Comparison of ENCODE assay signal across 1 cellular context in the genomic region with DNA sequence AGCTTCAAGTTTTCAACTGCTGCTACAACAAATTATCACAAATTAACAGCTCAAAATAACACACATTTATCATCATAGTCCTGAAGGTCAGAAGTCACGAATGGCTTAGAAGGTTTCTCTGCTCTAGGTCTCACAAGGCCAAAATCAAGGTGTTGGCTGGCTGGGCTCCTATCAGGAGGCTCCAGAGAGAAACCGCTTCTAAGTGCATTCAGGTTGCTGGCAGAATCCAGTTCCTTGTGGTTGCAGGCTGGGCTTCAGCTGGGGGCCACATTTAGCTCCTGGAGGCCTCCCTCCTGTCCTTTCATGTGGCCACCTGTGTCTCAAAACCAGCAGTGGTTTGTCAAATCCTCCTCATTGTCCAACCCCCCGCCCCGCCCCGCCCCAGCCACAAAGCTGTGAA.
A peak's percentile ranks its signal among the peaks of the same experiment; 100 is the strongest.
TF ChIP-seq lines count a peak whose summit lies in the region.

No MANE protein-coding gene starts in this region.

TF ChIP-seq in K562, 482 proteins besides CTCF, POLR2A, EP300 and RAD21:
- TF ChIP-seq, protein P1, sequence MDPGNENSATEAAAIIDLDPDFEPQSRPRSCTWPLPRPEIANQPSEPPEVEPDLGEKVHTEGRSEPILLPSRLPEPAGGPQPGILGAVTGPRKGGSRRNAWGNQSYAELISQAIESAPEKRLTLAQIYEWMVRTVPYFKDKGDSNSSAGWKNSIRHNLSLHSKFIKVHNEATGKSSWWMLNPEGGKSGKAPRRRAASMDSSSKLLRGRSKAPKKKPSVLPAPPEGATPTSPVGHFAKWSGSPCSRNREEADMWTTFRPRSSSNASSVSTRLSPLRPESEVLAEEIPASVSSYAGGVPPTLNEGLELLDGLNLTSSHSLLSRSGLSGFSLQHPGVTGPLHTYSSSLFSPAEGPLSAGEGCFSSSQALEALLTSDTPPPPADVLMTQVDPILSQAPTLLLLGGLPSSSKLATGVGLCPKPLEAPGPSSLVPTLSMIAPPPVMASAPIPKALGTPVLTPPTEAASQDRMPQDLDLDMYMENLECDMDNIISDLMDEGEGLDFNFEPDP (CRISPR knock-in tag; IDR thresholded peaks at IDR 0.05) = no peak
- TF ChIP-seq, protein P2, sequence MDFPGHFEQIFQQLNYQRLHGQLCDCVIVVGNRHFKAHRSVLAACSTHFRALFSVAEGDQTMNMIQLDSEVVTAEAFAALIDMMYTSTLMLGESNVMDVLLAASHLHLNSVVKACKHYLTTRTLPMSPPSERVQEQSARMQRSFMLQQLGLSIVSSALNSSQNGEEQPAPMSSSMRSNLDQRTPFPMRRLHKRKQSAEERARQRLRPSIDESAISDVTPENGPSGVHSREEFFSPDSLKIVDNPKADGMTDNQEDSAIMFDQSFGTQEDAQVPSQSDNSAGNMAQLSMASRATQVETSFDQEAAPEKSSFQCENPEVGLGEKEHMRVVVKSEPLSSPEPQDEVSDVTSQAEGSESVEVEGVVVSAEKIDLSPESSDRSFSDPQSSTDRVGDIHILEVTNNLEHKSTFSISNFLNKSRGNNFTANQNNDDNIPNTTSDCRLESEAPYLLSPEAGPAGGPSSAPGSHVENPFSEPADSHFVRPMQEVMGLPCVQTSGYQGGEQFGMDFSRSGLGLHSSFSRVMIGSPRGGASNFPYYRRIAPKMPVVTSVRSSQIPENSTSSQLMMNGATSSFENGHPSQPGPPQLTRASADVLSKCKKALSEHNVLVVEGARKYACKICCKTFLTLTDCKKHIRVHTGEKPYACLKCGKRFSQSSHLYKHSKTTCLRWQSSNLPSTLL (IDR thresholded peaks at IDR 0.05) = no peak
- TF ChIP-seq TCF3 (CRISPR knock-in tag; IDR thresholded peaks at IDR 0.05) (peak; percentile 69), SPI1 (IDR thresholded peaks at IDR 0.05; ENCODE audit: borderline replicate concordance, low read depth, low read length) (no peak), KDM1A (IDR thresholded peaks at IDR 0.05) (0 out of 4 replicates have a peak, but pooled peaks of 1 of the 2 experiments have one; percentile 8), CBFA2T2 (conservative IDR thresholded peaks at IDR 0.05) (peak; percentile 50), TAL1 (IDR thresholded peaks at IDR 0.05) (peak; percentile 44), POLR2AphosphoS5 (IDR thresholded peaks at IDR 0.05; ENCODE audit: control insufficient read depth, insufficient read depth, low read depth, low read length) (peak; percentile 54; the same call in 1 of the 2 replicates), HSF4 (CRISPR knock-in tag; IDR thresholded peaks at IDR 0.05; ENCODE audit: borderline replicate concordance) (no peak), CBFA2T3 (IDR thresholded peaks at IDR 0.05) (peak; percentile 76), ZBTB7A (IDR thresholded peaks at IDR 0.05; ENCODE audit: borderline replicate concordance, control insufficient read depth, low read depth, low read length) (0 out of 2 replicates have a peak, but pooled peaks have one; percentile 24), PHF21A (IDR thresholded peaks at IDR 0.05; ENCODE audit: borderline replicate concordance, low read depth) (no peak), E2F3 (CRISPR knock-in tag; IDR thresholded peaks at IDR 0.05) (no peak), TEAD4 (IDR thresholded peaks at IDR 0.05; ENCODE audit: low read length) (0 out of 2 replicates have a peak, but pooled peaks have one; percentile 23), TEAD4 (CRISPR knock-in tag; IDR thresholded peaks at IDR 0.05; ENCODE audit: borderline replicate concordance) (no peak), MTA3 (IDR thresholded peaks at IDR 0.05; ENCODE audit: borderline replicate concordance) (no peak), MECOM (CRISPR knock-in tag; IDR thresholded peaks at IDR 0.05) (no peak), POU5F1 (IDR thresholded peaks at IDR 0.05; ENCODE audit: borderline replicate concordance, low read depth, low read length, partially characterized antibody) (no peak), NCOR1 (IDR thresholded peaks at IDR 0.05) (peak; percentile 35; the same call in 1 of the 2 replicates), PCBP1 (IDR thresholded peaks at IDR 0.05; ENCODE audit: low read depth, low read length, poor library complexity, severe bottlenecking) (no peak), FUS (optimal IDR thresholded peaks at IDR 0.05; ENCODE audit: low read depth, low read length) (no peak), MEIS2 (IDR thresholded peaks at IDR 0.05; ENCODE audit: partially characterized antibody) (no peak), BRD9 (IDR thresholded peaks at IDR 0.05; ENCODE audit: low read depth, partially characterized antibody) (no peak), ZFPM2 (CRISPR knock-in tag; IDR thresholded peaks at IDR 0.05) (no peak), CHD4 (IDR thresholded peaks at IDR 0.05; ENCODE audit: insufficient read depth, insufficient replicate concordance, low read depth, low read length, poor library complexity, severe bottlenecking) (no peak), PTBP1 (IDR thresholded peaks at IDR 0.05; ENCODE audit: low read depth, low read length) (no peak), ZNF212 (CRISPR knock-in tag; IDR thresholded peaks at IDR 0.05) (no peak)
- TF ChIP-seq, protein P3, sequence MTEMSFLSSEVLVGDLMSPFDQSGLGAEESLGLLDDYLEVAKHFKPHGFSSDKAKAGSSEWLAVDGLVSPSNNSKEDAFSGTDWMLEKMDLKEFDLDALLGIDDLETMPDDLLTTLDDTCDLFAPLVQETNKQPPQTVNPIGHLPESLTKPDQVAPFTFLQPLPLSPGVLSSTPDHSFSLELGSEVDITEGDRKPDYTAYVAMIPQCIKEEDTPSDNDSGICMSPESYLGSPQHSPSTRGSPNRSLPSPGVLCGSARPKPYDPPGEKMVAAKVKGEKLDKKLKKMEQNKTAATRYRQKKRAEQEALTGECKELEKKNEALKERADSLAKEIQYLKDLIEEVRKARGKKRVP (CRISPR knock-in tag; IDR thresholded peaks at IDR 0.05) = no peak
- TF ChIP-seq, protein P4, sequence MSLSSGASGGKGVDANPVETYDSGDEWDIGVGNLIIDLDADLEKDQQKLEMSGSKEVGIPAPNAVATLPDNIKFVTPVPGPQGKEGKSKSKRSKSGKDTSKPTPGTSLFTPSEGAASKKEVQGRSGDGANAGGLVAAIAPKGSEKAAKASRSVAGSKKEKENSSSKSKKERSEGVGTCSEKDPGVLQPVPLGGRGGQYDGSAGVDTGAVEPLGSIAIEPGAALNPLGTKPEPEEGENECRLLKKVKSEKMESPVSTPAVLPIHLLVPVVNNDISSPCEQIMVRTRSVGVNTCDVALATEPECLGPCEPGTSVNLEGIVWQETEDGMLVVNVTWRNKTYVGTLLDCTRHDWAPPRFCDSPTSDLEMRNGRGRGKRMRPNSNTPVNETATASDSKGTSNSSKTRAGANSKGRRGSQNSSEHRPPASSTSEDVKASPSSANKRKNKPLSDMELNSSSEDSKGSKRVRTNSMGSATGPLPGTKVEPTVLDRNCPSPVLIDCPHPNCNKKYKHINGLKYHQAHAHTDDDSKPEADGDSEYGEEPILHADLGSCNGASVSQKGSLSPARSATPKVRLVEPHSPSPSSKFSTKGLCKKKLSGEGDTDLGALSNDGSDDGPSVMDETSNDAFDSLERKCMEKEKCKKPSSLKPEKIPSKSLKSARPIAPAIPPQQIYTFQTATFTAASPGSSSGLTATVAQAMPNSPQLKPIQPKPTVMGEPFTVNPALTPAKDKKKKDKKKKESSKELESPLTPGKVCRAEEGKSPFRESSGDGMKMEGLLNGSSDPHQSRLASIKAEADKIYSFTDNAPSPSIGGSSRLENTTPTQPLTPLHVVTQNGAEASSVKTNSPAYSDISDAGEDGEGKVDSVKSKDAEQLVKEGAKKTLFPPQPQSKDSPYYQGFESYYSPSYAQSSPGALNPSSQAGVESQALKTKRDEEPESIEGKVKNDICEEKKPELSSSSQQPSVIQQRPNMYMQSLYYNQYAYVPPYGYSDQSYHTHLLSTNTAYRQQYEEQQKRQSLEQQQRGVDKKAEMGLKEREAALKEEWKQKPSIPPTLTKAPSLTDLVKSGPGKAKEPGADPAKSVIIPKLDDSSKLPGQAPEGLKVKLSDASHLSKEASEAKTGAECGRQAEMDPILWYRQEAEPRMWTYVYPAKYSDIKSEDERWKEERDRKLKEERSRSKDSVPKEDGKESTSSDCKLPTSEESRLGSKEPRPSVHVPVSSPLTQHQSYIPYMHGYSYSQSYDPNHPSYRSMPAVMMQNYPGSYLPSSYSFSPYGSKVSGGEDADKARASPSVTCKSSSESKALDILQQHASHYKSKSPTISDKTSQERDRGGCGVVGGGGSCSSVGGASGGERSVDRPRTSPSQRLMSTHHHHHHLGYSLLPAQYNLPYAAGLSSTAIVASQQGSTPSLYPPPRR (CRISPR knock-in tag; IDR thresholded peaks at IDR 0.05; ENCODE audit: borderline replicate concordance) = no peak
- TF ChIP-seq, protein P5, sequence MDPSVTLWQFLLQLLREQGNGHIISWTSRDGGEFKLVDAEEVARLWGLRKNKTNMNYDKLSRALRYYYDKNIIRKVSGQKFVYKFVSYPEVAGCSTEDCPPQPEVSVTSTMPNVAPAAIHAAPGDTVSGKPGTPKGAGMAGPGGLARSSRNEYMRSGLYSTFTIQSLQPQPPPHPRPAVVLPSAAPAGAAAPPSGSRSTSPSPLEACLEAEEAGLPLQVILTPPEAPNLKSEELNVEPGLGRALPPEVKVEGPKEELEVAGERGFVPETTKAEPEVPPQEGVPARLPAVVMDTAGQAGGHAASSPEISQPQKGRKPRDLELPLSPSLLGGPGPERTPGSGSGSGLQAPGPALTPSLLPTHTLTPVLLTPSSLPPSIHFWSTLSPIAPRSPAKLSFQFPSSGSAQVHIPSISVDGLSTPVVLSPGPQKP (CRISPR knock-in tag; IDR thresholded peaks at IDR 0.05) = no peak
